Comparison of ENCODE assay signal across 1 cellular context in genomic region chr7:4239991-4240812, GRCh38.
TF ChIP-seq lines count a peak whose summit lies in the region.

No MANE protein-coding gene starts in this region.

TF ChIP-seq in H1, 55 proteins besides CTCF, POLR2A, EP300 and RAD21:
- 0 out of 2 replicates have a peak, but pooled peaks have one; percentile 3 for TF ChIP-seq TEAD4 (IDR thresholded peaks at IDR 0.05; ENCODE audit: low read depth, low read length)
- no peak for TF ChIP-seq GTF2F1 (IDR thresholded peaks at IDR 0.05; ENCODE audit: borderline replicate concordance, low read depth, low read length)
